In genomic region chr1:248858096-248858890, GRCh38 we compare ENCODE assay signal across 8 cellular contexts. TPM values are rescaled to one million over a fixed set of nuclear protein-coding genes. Genes with fewer than 3 reads are reported as not detected.
DNase-seq lines count a peak whose midpoint lies in the region; ATAC-seq and TF ChIP-seq lines count a peak whose summit lies in the region.

No MANE protein-coding gene starts in this region.

- H3K9me3 ChIP-seq in mucosa of descending colon (no peaks in the 10 kb centered on the region), thoracic aorta (no peaks in the 10 kb centered on the region)

- H3K4me3 ChIP-seq in BJ (ENCODE audit: low read depth, low read length) (peak overlapping the region; percentile 50), epithelial cell of esophagus (ENCODE audit: low read length) (peak overlapping the region; percentile 85), mucosa of descending colon (peak overlapping the region; percentile 24), thoracic aorta (peak overlapping the region; percentile 77)

- CTCF ChIA-PET in BJ (lab: Yijun Ruan, JAX): interaction anchor here (0.7 to 2.4 kb wide), 7 partner anchors 11 to 238 kb away, joined by 3 to 20 read pairs (median 5); partner anchors contain the start of gene ZNF672

- TF ChIP-seq CTCF in BJ (IDR thresholded peaks at IDR 0.05; ENCODE audit: insufficient read depth, low read depth, low read length) (peak; percentile 47), VCaP (conservative IDR thresholded peaks at IDR 0.05) (peak; percentile 41; the same call in 1 of the 2 replicates), epithelial cell of esophagus (IDR thresholded peaks at IDR 0.05; ENCODE audit: insufficient read depth, low read depth, low read length, missing control alignments) (peak; percentile 13), mucosa of descending colon (IDR thresholded peaks at IDR 0.05) (peak; percentile 1), thoracic aorta (IDR thresholded peaks at IDR 0.05) (peak; percentile 8)

- intact Hi-C loops in mucosa of descending colon (cut with DNase I, micrococcal nuclease): no loop called here

- H3K27ac ChIP-seq in VCaP (peak overlapping the region; percentile 98), thoracic aorta (peak overlapping the region; percentile 82 to 85)

- H3K27me3 ChIP-seq in BJ (ENCODE audit: control insufficient read depth, insufficient read depth, low read length) (no peaks in the 10 kb centered on the region), thoracic aorta (replicated peaks; ENCODE audit: insufficient read depth) (no peaks in the 10 kb centered on the region)

- peaks cover 3% of the 10 kb centered on the region; the same call in 1 of the 2 replicates for H3K36me3 ChIP-seq in BJ (ENCODE audit: control insufficient read depth, insufficient read depth, low read length)
- H3K36me3 ChIP-seq in mucosa of descending colon (ENCODE audit: low read depth): no peaks in the 10 kb centered on the region
- H3K36me3 ChIP-seq in thoracic aorta: no peaks in the 10 kb centered on the region

- DNase-seq in BJ (ENCODE audit: low read depth) (no peak), NCI-H128 (lab: John Stamatoyannopoulos, UW; ENCODE audit: unreplicated experiment) (peak; percentile 44), epithelial cell of esophagus (ENCODE audit: low read depth) (peak; percentile 82), mucosa of descending colon (peak; percentile 75 to 87 (median 85)), thoracic aorta (ENCODE audit: low spot score) (no peak)

- POLR2A ChIA-PET in BJ (lab: Charles Lee): interaction anchor here (1.1 kb wide), 1 partner anchor 20 kb away, joined by 5 read pairs; the partner anchor contains the start of gene ZNF672

- ATAC-seq in GM18502 (IDR thresholded peaks at IDR 0.05; ENCODE audit: poor library complexity, unreplicated experiment): peak; percentile 42
- peak; percentile 24 for ATAC-seq in HG02884 (IDR thresholded peaks at IDR 0.05; ENCODE audit: unreplicated experiment)
- ATAC-seq in mucosa of descending colon: peak; percentile 71
- ATAC-seq in thoracic aorta (ENCODE audit: insufficient number of reproducible peaks, low FRiP score, low read depth): peak; percentile 24

- H3K4me1 ChIP-seq in mucosa of descending colon (ENCODE audit: low read depth) (peaks cover 16% of the 10 kb centered on the region), thoracic aorta (ENCODE audit: control insufficient read depth in 1 of 2, low read depth in 2 of 2) (peaks cover 8 to 33% of the 10 kb centered on the region in 2 donors)

RNA-seq across cellular contexts. Expression of gene ZNF692, which starts 0.6 kb away (rescaled TPM):
- 13.1 and 19.5 TPM in 2 replicates for polyA plus RNA-seq in BJ (2011; rRNA removed)
- 3.6 and 5.7 TPM in 2 replicates for polyA minus RNA-seq in BJ (2011; rRNA and poly(A)+ RNA removed)
- total RNA-seq in mucosa of descending colon (10 to 100 TPM; 26.7 to 51.7 (median 43.6) TPM), thoracic aorta (10 to 100 TPM; 21.1 to 35.3 TPM)

RNA-seq across cellular contexts. Expression of gene ZNF672, which starts 20.3 kb away (rescaled TPM):
- 13.9 and 17.1 TPM in 2 replicates for polyA plus RNA-seq in BJ (2011; rRNA removed)
- polyA minus RNA-seq in BJ (2011; rRNA and poly(A)+ RNA removed): 13.2 and 16.0 TPM in 2 replicates
- total RNA-seq in mucosa of descending colon (10 to 100 TPM; 29.6 to 38.8 (median 38.3) TPM), thoracic aorta (10 to 100 TPM; 33.8 to 34.2 TPM)

RNA-seq across cellular contexts. Expression of gene SH3BP5L, which starts 32.6 kb away (rescaled TPM):
- polyA plus RNA-seq in BJ (2011; rRNA removed): 23.2 and 32.5 TPM in 2 replicates
- polyA minus RNA-seq in BJ (2011; rRNA and poly(A)+ RNA removed): 18.2 and 26.6 TPM in 2 replicates
- 10 to 100 TPM; 27.2 to 31.0 (median 29.3) TPM for total RNA-seq in mucosa of descending colon
- 10 to 100 TPM; 22.6 to 27.4 TPM for total RNA-seq in thoracic aorta

RNA-seq across cellular contexts. Expression of gene PGBD2, which starts 47.7 kb away (rescaled TPM):
- 3.8 and 4.2 TPM in 2 replicates for polyA plus RNA-seq in BJ (2011; rRNA removed)
- polyA minus RNA-seq in BJ (2011; rRNA and poly(A)+ RNA removed): 3.1 and 3.9 TPM in 2 replicates
- total RNA-seq in mucosa of descending colon: 10 to 100 TPM in 2 of 3 donors, 1 to 10 TPM in 1; 6.6 to 11.7 (median 10.9) TPM
- total RNA-seq in thoracic aorta: 1 to 10 TPM; 6.5 to 7.1 TPM

Comparison
In these comparisons a context has a peak if more than half of its experiments do, and no peak if none do; other contexts are left out.
1. DNase-seq: peak in NCI-H128 (single experiment), epithelial cell of esophagus (single experiment) and mucosa of descending colon (3 of 3); none in BJ (single experiment) and thoracic aorta (single experiment).
2. H3K4me3 ChIP-seq: peak in every context shown above with its lines; median percentile 85 in epithelial cell of esophagus; 77 in thoracic aorta; 50 in BJ; 24 in mucosa of descending colon.
3. Peak in every context shown above with its lines, with median percentiles within 50 percentile points of each other: CTCF ChIP-seq and ATAC-seq.